Comparison of ENCODE assay signal across 19 cellular contexts in genomic region chr5:23089316-23089715, GRCh38.
"Had no signal": no experiment of that assay in that cellular context is flagged by ENCODE, and none has a peak within 500 bp of the region (broad histone marks: within the 10 kb centered on the region; RNA-seq: fewer than 3 reads in every experiment).

No MANE protein-coding gene starts in this region.

- H3K36me3 ChIP-seq: colonic mucosa, lower lobe of right lung, right lobe of liver, stomach, thoracic aorta, upper lobe of left lung had no signal

- H3K4me2 ChIP-seq: hepatocyte had no signal

- H3K27me3 ChIP-seq: colonic mucosa, foreskin keratinocyte, hepatocyte, right lobe of liver, stomach, upper lobe of left lung had no signal

- H3K79me2 ChIP-seq: hepatocyte had no signal

- FAIRE-seq: small intestine had no signal

- H3K4me3 ChIP-seq: colonic mucosa, hepatocyte, lower lobe of right lung, psoas muscle, right lobe of liver, stomach, thoracic aorta, upper lobe of left lung had no signal

- H3K27ac ChIP-seq: colonic mucosa, foreskin keratinocyte, hepatocyte, lower lobe of right lung, psoas muscle, stomach, thoracic aorta, upper lobe of left lung had no signal

- H3K4me1 ChIP-seq: colonic mucosa, foreskin keratinocyte, lower lobe of right lung, psoas muscle, stomach, upper lobe of left lung had no signal

- DNase-seq: activated CD4-positive, alpha-beta T cell treated with anti-CD3 and anti-CD28 coated beads, Interleukin-2, amount 10 ng/mL, durations not matched to agents 24 days and 14 days; activated CD8-positive, alpha-beta T cell treated with anti-CD3 and anti-CD28 coated beads for 36 hours; activated naive CD4-positive, alpha-beta T cell; activated naive CD8-positive, alpha-beta T cell treated with anti-CD3 and anti-CD28 coated beads, Interleukin-2, amount 10 ng/mL, durations not matched to agents 7 days and 5 days; activated T-cell treated with anti-CD3 and anti-CD28 coated beads, Interleukin-2, amount 50 U/mL, for 1 hour; colonic mucosa; left cardiac atrium; lower lobe of right lung; naive thymus-derived CD8-positive, alpha-beta T cell; psoas muscle; small intestine; stimulated activated CD4-positive, alpha-beta T cell treated with anti-CD3 and anti-CD28 coated beads, Interleukin-4, amount 100 ng/mL, for 1 hour; stomach had no signal

- H2AFZ ChIP-seq: hepatocyte had no signal

- ATAC-seq: activated CD8-positive, alpha-beta T cell treated with anti-CD3 and anti-CD28 coated beads for 36 hours; activated T-helper 17 cell treated with anti-CD3 and anti-CD28 coated beads, Interleukin-2, amount 50 U/mL, for 72 hours; foreskin keratinocyte; left cardiac atrium; lower lobe of right lung; naive thymus-derived CD8-positive, alpha-beta T cell; psoas muscle had no signal

- H3K9me3 ChIP-seq: colonic mucosa, lower lobe of right lung, psoas muscle, right lobe of liver, stomach, thoracic aorta, upper lobe of left lung had no signal
